ENCODE assay signal across 2 cellular contexts in the genomic region with DNA sequence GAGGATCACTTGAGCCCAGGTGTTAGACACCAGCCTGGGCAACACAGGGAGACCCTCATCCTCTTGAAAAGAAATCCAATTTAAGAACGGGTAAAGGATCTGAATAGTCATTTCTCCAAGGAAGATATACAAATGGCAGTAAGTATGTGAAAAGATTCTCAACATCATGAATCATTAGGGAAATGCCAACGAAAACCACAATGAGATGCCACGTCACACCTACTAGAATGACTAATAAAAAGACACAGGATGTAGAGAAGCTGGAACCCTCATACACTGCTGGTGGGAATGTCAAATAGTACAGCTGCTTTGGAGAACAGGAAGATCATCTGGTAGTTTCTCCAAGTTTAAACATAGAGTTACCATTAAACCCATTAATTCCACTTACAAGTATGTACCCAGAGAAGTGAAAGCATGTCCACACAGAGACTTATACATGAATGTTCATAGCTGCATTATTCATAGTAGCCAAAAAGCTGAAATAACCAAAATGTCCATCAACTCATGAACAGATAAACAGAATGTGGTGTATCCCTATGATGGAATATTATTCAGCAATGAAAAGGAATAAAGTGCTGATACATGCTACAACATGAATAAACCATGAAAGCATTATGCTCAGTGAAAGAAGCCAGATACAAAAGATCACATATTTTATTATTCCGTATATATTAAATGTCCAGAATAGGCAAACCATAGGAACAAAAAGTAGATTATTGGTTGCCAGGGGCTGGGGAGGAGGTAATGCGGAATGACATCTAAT.
TF ChIP-seq lines count a peak whose summit lies in the region.

No MANE protein-coding gene starts in this region.

TF ChIP-seq in HepG2, 621 proteins besides CTCF, POLR2A, EP300 and RAD21:
- no peak for TF ChIP-seq CENPT (CRISPR knock-in tag; IDR thresholded peaks at IDR 0.05; ENCODE audit: low read depth)
- TF ChIP-seq TBX2 (CRISPR knock-in tag; IDR thresholded peaks at IDR 0.05; ENCODE audit: borderline replicate concordance): no peak
- no peak for TF ChIP-seq HHEX (CRISPR knock-in tag; IDR thresholded peaks at IDR 0.05)
- TF ChIP-seq ATF7 (IDR thresholded peaks at IDR 0.05): no peak
- no peak for TF ChIP-seq ATF7 (CRISPR knock-in tag; IDR thresholded peaks at IDR 0.05)
- no peak for TF ChIP-seq ZNF724P (CRISPR knock-in tag; IDR thresholded peaks at IDR 0.05; ENCODE audit: borderline replicate concordance)
- peak; percentile 70 for TF ChIP-seq CREB1 (IDR thresholded peaks at IDR 0.05)
- no peak for TF ChIP-seq CREB1 (CRISPR knock-in tag; IDR thresholded peaks at IDR 0.05)

TF ChIP-seq in endothelial cell of umbilical vein, 7 proteins besides CTCF, POLR2A, EP300 and RAD21:
- TF ChIP-seq MYC (IDR thresholded peaks at IDR 0.05; ENCODE audit: low read depth, low read length): no peak
- peak; percentile 97 for TF ChIP-seq FOS (IDR thresholded peaks at IDR 0.05; ENCODE audit: borderline replicate concordance, insufficient read depth, low read length)
- TF ChIP-seq, protein P1, sequence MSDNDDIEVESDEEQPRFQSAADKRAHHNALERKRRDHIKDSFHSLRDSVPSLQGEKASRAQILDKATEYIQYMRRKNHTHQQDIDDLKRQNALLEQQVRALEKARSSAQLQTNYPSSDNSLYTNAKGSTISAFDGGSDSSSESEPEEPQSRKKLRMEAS (IDR thresholded peaks at IDR 0.05; ENCODE audit: insufficient read depth, insufficient read length): no peak
- no peak for TF ChIP-seq GATA2 (IDR thresholded peaks at IDR 0.05; ENCODE audit: insufficient read depth, insufficient read length, low read depth, low read length)
- peak; percentile 96 for TF ChIP-seq JUN (IDR thresholded peaks at IDR 0.05; ENCODE audit: borderline replicate concordance, insufficient read depth, insufficient read length, low read depth)
- peak; percentile 90 for TF ChIP-seq POLR2AphosphoS5 (IDR thresholded peaks at IDR 0.05; ENCODE audit: insufficient read depth, low read depth, low read length)
- TF ChIP-seq EZH2 (IDR thresholded peaks at IDR 0.05; ENCODE audit: borderline replicate concordance, low read depth, low read length, severe bottlenecking): no peak
